8 cellular contexts compared by ENCODE assay signal in genomic region chr3:196944037-196944436, GRCh38. TPM values are rescaled to one million over a fixed set of nuclear protein-coding genes. Genes with fewer than 3 reads are reported as not detected.
DNase-seq lines count a peak whose midpoint lies in the region; ATAC-seq and TF ChIP-seq lines count a peak whose summit lies in the region.
"Not testable (repeated sequence)": the region's sequence is repeated elsewhere in the genome, so short reads cannot be mapped to it uniquely, and the experiment has no call there.

No MANE protein-coding gene starts in this region.

- TF ChIP-seq POLR2A in NB4 (IDR thresholded peaks at IDR 0.05; ENCODE audit: extremely low read depth, insufficient read length): not testable (repeated sequence)

- peaks cover 44% of the 10 kb centered on the region for H3K4me1 Mint-ChIP-seq in activated naive CD4-positive, alpha-beta T cell treated with anti-CD3 and anti-CD28 coated beads, Interleukin-2, amount 50 U/mL, for 24 hours
- H3K4me1 Mint-ChIP-seq in endothelial cell (ENCODE audit: unreplicated experiment): peaks cover 23% of the 10 kb centered on the region

- intact Hi-C loops in lower lobe of right lung (cut with DNase I): not testable (repeated sequence)
- intact Hi-C loops in psoas muscle (cut with DNase I): loop anchor here in 1 of 2 donors (5.0 kb wide), 1 partner anchor 77 kb away; the partner anchor contains the start of gene SENP5

- H3F3A ChIP-seq in GM23248 (ENCODE audit: insufficient read depth): not testable (repeated sequence)

- H3K9ac ChIP-seq in GM23248: peak overlapping the region; percentile 95

- H3K27ac Mint-ChIP-seq in activated naive CD4-positive, alpha-beta T cell treated with anti-CD3 and anti-CD28 coated beads, Interleukin-2, amount 50 U/mL, for 24 hours: peak overlapping the region; percentile 68
- H3K27ac Mint-ChIP-seq in endothelial cell (ENCODE audit: unreplicated experiment): peak overlapping the region; percentile 63

- TF ChIP-seq CTCF in AG04449 (IDR thresholded peaks at IDR 0.05; ENCODE audit: insufficient read depth, low read length, missing control alignments); NB4 (IDR thresholded peaks at IDR 0.05; ENCODE audit: low read depth, low read length); WERI-Rb-1 (IDR thresholded peaks at IDR 0.05; ENCODE audit: low read depth, low read length); endothelial cell (IDR thresholded peaks at IDR 0.05; ENCODE audit: unreplicated experiment); lower lobe of right lung (IDR thresholded peaks at IDR 0.05); psoas muscle (IDR thresholded peaks at IDR 0.05): not testable (repeated sequence)

- H3K36me3 Mint-ChIP-seq in activated naive CD4-positive, alpha-beta T cell treated with anti-CD3 and anti-CD28 coated beads, Interleukin-2, amount 50 U/mL, for 24 hours: peaks cover 15% of the 10 kb centered on the region
- H3K36me3 Mint-ChIP-seq in endothelial cell (ENCODE audit: low read depth, unreplicated experiment): peaks cover 16% of the 10 kb centered on the region

- CTCF ChIA-PET in AG04449 (lab: Yijun Ruan, JAX): not testable (repeated sequence)

- peak overlapping the region; percentile 98 for H3K4me3 Mint-ChIP-seq in activated naive CD4-positive, alpha-beta T cell treated with anti-CD3 and anti-CD28 coated beads, Interleukin-2, amount 50 U/mL, for 24 hours
- peak overlapping the region; percentile 80 for H3K4me3 Mint-ChIP-seq in endothelial cell (ENCODE audit: unreplicated experiment)

- H3K27me3 Mint-ChIP-seq in activated naive CD4-positive, alpha-beta T cell treated with anti-CD3 and anti-CD28 coated beads, Interleukin-2, amount 50 U/mL, for 24 hours: not testable (repeated sequence)
- peaks cover 17% of the 10 kb centered on the region for H3K27me3 Mint-ChIP-seq in endothelial cell (ENCODE audit: unreplicated experiment)

- H3K79me2 ChIP-seq in GM23248 (ENCODE audit: insufficient read depth): peaks cover 59% of the 10 kb centered on the region

- H3K9me3 ChIP-seq in GM23248 (ENCODE audit: low read depth); WERI-Rb-1 (ENCODE audit: severe bottlenecking); lower lobe of right lung; psoas muscle: not testable (repeated sequence)

- H3K4me1 ChIP-seq in GM23248 (ENCODE audit: insufficient read depth): peaks cover 12% of the 10 kb centered on the region
- peaks cover 26% of the 10 kb centered on the region for H3K4me1 ChIP-seq in lower lobe of right lung
- peaks cover 19% of the 10 kb centered on the region for H3K4me1 ChIP-seq in psoas muscle

- H3K27ac ChIP-seq in GM23248, lower lobe of right lung, psoas muscle: not testable (repeated sequence)
- H3K27ac ChIP-seq in WERI-Rb-1: peak overlapping the region; percentile 93

- not testable (repeated sequence) for H3K36me3 ChIP-seq in GM23248 (ENCODE audit: low read depth); WERI-Rb-1; psoas muscle (ENCODE audit: insufficient read depth in 1 of 2, low read depth in 1 of 2)
- H3K36me3 ChIP-seq in lower lobe of right lung: peaks cover 12% of the 10 kb centered on the region

- WGBS in GM23248 (ENCODE audit: low coverage in 1 of 2, low lambda C conversion rate in 2 of 2, missing lambda C conversion rate in 2 of 2), 2 experiments: 48% methylated on average over 4 of the region's 4 CpGs
- 49 to 56% (median 55%) methylated on average over 4 of the region's 4 CpGs for WGBS in psoas muscle, 3 donors

- in situ Hi-C loops in GM23248 (cut with MboI): not testable (repeated sequence)

- not testable (repeated sequence) for H3K9me2 ChIP-seq in GM23248 (ENCODE audit: insufficient read depth)

- POLR2A ChIA-PET in AG04449 (lab: Yijun Ruan, JAX): not testable (repeated sequence)

- not testable (repeated sequence) for H2AFZ ChIP-seq in GM23248

- H3K27me3 ChIP-seq in GM23248 (replicated peaks; ENCODE audit: insufficient read depth); WERI-Rb-1 (ENCODE audit: insufficient read depth, low read depth, severe bottlenecking); lower lobe of right lung (ENCODE audit: low read depth); psoas muscle (ENCODE audit: insufficient read depth in 3 of 3, low read length in 2 of 3): not testable (repeated sequence)

- DNase-seq in AG04449 (ENCODE audit: low read depth, low spot score); GM23248; NB4 (ENCODE audit: low read depth); endothelial cell (ENCODE audit: low spot score); lower lobe of right lung; psoas muscle: not testable (repeated sequence)
- peak; percentile 68 for DNase-seq in WERI-Rb-1

- peak overlapping the region; percentile 88 for H3K4me2 ChIP-seq in GM23248 (ENCODE audit: unreplicated experiment)

- not testable (repeated sequence) for ATAC-seq in lower lobe of right lung, psoas muscle

- not testable (repeated sequence) for H4K20me1 ChIP-seq in GM23248 (ENCODE audit: insufficient read depth)

- not testable (repeated sequence) for H3K9me3 Mint-ChIP-seq in activated naive CD4-positive, alpha-beta T cell treated with anti-CD3 and anti-CD28 coated beads, Interleukin-2, amount 50 U/mL, for 24 hours; endothelial cell (ENCODE audit: unreplicated experiment)

- H3K4me3 ChIP-seq in AG04449 (ENCODE audit: low read depth, low read length) (peak overlapping the region; percentile 99), GM23248 (peak overlapping the region; percentile 85), NB4 (ENCODE audit: low read depth, low read length) (peak overlapping the region; percentile 90), WERI-Rb-1 (ENCODE audit: low read depth, low read length) (peak overlapping the region; percentile 84; the same call in 1 of the 2 replicates), lower lobe of right lung (peak overlapping the region; percentile 98), psoas muscle (peak overlapping the region; percentile 95)

RNA-seq across cellular contexts. Expression of gene NCBP2, which starts 1.7 kb away (rescaled TPM):
- 75.3 and 81.9 TPM in 2 replicates for total RNA-seq in GM23248 (2014; rRNA removed; shearing (Covaris generic))
- 107 TPM in 2 replicates for polyA plus RNA-seq in GM23248 (2016; fragmentation: Nextera tagmentation; extraction: Ambion mirVana)
- 61.0 TPM for total RNA-seq in endothelial cell (ENCODE audit: unreplicated experiment)
- total RNA-seq in lower lobe of right lung: 55.1 TPM
- 10 to 100 TPM; 37.0 to 53.2 (median 48.7) TPM for total RNA-seq in psoas muscle
- polyA plus RNA-seq in psoas muscle: 10 to 100 TPM; 33.1 to 78.5 (median 55.7) TPM

RNA-seq across cellular contexts. Expression of gene PIGZ, which starts 24.6 kb away (rescaled TPM):
- total RNA-seq in GM23248 (2014; rRNA removed; shearing (Covaris generic)): 3.9 and 5.7 TPM in 2 replicates
- polyA plus RNA-seq in GM23248 (2016; fragmentation: Nextera tagmentation; extraction: Ambion mirVana) (7.6 and 9.6 TPM in 2 replicates), psoas muscle (1 to 10 TPM; 2.9 to 3.5 (median 3.4) TPM)
- total RNA-seq in endothelial cell (ENCODE audit: unreplicated experiment) (3.5 TPM), lower lobe of right lung (4.6 TPM), psoas muscle (1 to 10 TPM; 3.2 to 8.0 (median 4.2) TPM)
